ENCODE assay signal across 15 cellular contexts in genomic region chr2:23491622-23492336, GRCh38.
A peak's percentile ranks its signal among the peaks of the same experiment; 100 is the strongest.
DNase-seq lines count a peak whose midpoint lies in the region; ATAC-seq and TF ChIP-seq lines count a peak whose summit lies in the region.
"Had no signal": no experiment of that assay in that cellular context is flagged by ENCODE, and none has a peak within 500 bp of the region (broad histone marks: within the 10 kb centered on the region; RNA-seq: fewer than 3 reads in every experiment).

No MANE protein-coding gene starts in this region.

- intact Hi-C loops in aorta (cut with DNase I): loop anchor here in 1 of 2 donors (10.0 kb wide), 1 partner anchor 107 kb away; the partner anchor contains the start of gene KLHL29

- no peaks in the 10 kb centered on the region for H3K36me3 ChIP-seq in aorta (ENCODE audit: control insufficient read depth in 1 of 2, insufficient read depth in 2 of 2, low read length in 1 of 2)

- TF ChIP-seq CTCF in glutamatergic neuron (IDR thresholded peaks at IDR 0.05; ENCODE audit: partially characterized antibody, unreplicated experiment): no peak

- peaks cover 24% of the 10 kb centered on the region for H3K27me3 Mint-ChIP-seq in activated naive CD8-positive, alpha-beta T cell treated with anti-CD3 and anti-CD28 coated beads for 36 hours
- peaks cover 10% of the 10 kb centered on the region for H3K27me3 Mint-ChIP-seq in activated naive CD8-positive, alpha-beta T cell treated with anti-CD3 and anti-CD28 coated beads, Interleukin-2, amount 50 U/mL, for 24 hours
- H3K27me3 Mint-ChIP-seq in glutamatergic neuron (ENCODE audit: unreplicated experiment): peaks cover 3% of the 10 kb centered on the region

- peaks cover 0 to 10% of the 10 kb centered on the region in 2 donors for H3K4me1 ChIP-seq in aorta (ENCODE audit: control insufficient read depth in 1 of 2, insufficient read depth in 2 of 2, low read length in 2 of 2)

- H3K27me3 ChIP-seq in aorta (ENCODE audit: control insufficient read depth in 1 of 2, insufficient read depth in 2 of 2, low read length in 1 of 2): no peaks in the 10 kb centered on the region

- H3K4me3 Mint-ChIP-seq in activated naive CD8-positive, alpha-beta T cell treated with anti-CD3 and anti-CD28 coated beads for 36 hours: no peak overlapping the region
- no peak overlapping the region for H3K4me3 Mint-ChIP-seq in activated naive CD8-positive, alpha-beta T cell treated with anti-CD3 and anti-CD28 coated beads, Interleukin-2, amount 50 U/mL, for 24 hours
- peak overlapping the region; percentile 38 for H3K4me3 Mint-ChIP-seq in glutamatergic neuron (ENCODE audit: unreplicated experiment)

- H3K27ac ChIP-seq in aorta (ENCODE audit: low read depth in 1 of 2, low read length in 2 of 2): no peak overlapping the region
- H3K27ac ChIP-seq: PC-9 had no signal

- WGBS in aorta, 2 donors: 96% methylated on average over 12 of the region's 12 CpGs

- peaks cover 39% of the 10 kb centered on the region for H3K4me1 Mint-ChIP-seq in activated naive CD8-positive, alpha-beta T cell treated with anti-CD3 and anti-CD28 coated beads for 36 hours
- peaks cover 39% of the 10 kb centered on the region for H3K4me1 Mint-ChIP-seq in activated naive CD8-positive, alpha-beta T cell treated with anti-CD3 and anti-CD28 coated beads, Interleukin-2, amount 50 U/mL, for 24 hours
- peaks cover 61% of the 10 kb centered on the region for H3K4me1 Mint-ChIP-seq in glutamatergic neuron (ENCODE audit: low read depth, unreplicated experiment)

- DNase-seq in activated naive CD8-positive, alpha-beta T cell treated with anti-CD3 and anti-CD28 coated beads for 36 hours: no peak
- no peak for DNase-seq in activated naive CD8-positive, alpha-beta T cell treated with anti-CD3 and anti-CD28 coated beads, Interleukin-2, amount 50 U/mL, for 24 hours
- DNase-seq in NCI-H82 (lab: John Stamatoyannopoulos, UW): peak; percentile 93
- no peak for DNase-seq in glutamatergic neuron
- DNase-seq in aorta: peak; percentile 28 to 51
- no peak for DNase-seq in amygdala (lab: John Stamatoyannopoulos, UW)
- DNase-seq in AML-193 (lab: John Stamatoyannopoulos, UW): no peak
- DNase-seq: Kasumi-1, NCI-H1105 treated with DMSO at 0.1 percent for 48 hours, NCI-H2029 treated with DMSO at 0.1 percent for 48 hours, NCI-H2227 treated with DMSO at 0.1 percent for 48 hours, NCI-H526 treated with DMSO at 0.1 percent for 48 hours, PC-9, SK-N-SH had no signal

- H3K27ac Mint-ChIP-seq in activated naive CD8-positive, alpha-beta T cell treated with anti-CD3 and anti-CD28 coated beads for 36 hours: peak overlapping the region; percentile 52
- H3K27ac Mint-ChIP-seq in activated naive CD8-positive, alpha-beta T cell treated with anti-CD3 and anti-CD28 coated beads, Interleukin-2, amount 50 U/mL, for 24 hours: no peak overlapping the region
- H3K27ac Mint-ChIP-seq in glutamatergic neuron (ENCODE audit: unreplicated experiment): peak overlapping the region; percentile 62

- H3K9me3 ChIP-seq in aorta (ENCODE audit: control insufficient read depth, low read length): no peaks in the 10 kb centered on the region
- H3K9me3 ChIP-seq: SK-N-SH had no signal

- H3K36me3 Mint-ChIP-seq in activated naive CD8-positive, alpha-beta T cell treated with anti-CD3 and anti-CD28 coated beads for 36 hours: no peaks in the 10 kb centered on the region
- H3K36me3 Mint-ChIP-seq in activated naive CD8-positive, alpha-beta T cell treated with anti-CD3 and anti-CD28 coated beads, Interleukin-2, amount 50 U/mL, for 24 hours (ENCODE audit: low read depth): no peaks in the 10 kb centered on the region
- H3K36me3 Mint-ChIP-seq in glutamatergic neuron (ENCODE audit: unreplicated experiment): peaks cover 4% of the 10 kb centered on the region

- no peaks in the 10 kb centered on the region for H3K9me3 Mint-ChIP-seq in activated naive CD8-positive, alpha-beta T cell treated with anti-CD3 and anti-CD28 coated beads for 36 hours
- H3K9me3 Mint-ChIP-seq in activated naive CD8-positive, alpha-beta T cell treated with anti-CD3 and anti-CD28 coated beads, Interleukin-2, amount 50 U/mL, for 24 hours: no peaks in the 10 kb centered on the region
- H3K9me3 Mint-ChIP-seq in glutamatergic neuron (ENCODE audit: unreplicated experiment): peaks cover 8% of the 10 kb centered on the region

- ATAC-seq in activated naive CD8-positive, alpha-beta T cell treated with anti-CD3 and anti-CD28 coated beads, Interleukin-2, amount 50 U/mL, for 24 hours: no peak
- ATAC-seq in aorta (ENCODE audit: low FRiP score) (no peak), HG03159 (IDR thresholded peaks at IDR 0.05; ENCODE audit: unreplicated experiment) (no peak)

- no peak overlapping the region for H3K4me3 ChIP-seq in aorta (ENCODE audit: low read length in 2 of 2)
- H3K4me3 ChIP-seq: PC-9 had no signal

Comparison
In these comparisons a context has a peak if more than half of its experiments do, and no peak if none do; other contexts are left out.
1. DNase-seq: peak in NCI-H82 (single experiment) and aorta (2 of 2); none in activated naive CD8-positive, alpha-beta T cell treated with anti-CD3 and anti-CD28 coated beads for 36 hours (single experiment), activated naive CD8-positive, alpha-beta T cell treated with anti-CD3 and anti-CD28 coated beads, Interleukin-2, amount 50 U/mL, for 24 hours (single experiment), glutamatergic neuron (single experiment), amygdala (0 of 56) and AML-193 (0 of 2).